In genomic region chr14:100911665-100912316, GRCh38 we compare ENCODE assay signal across 19 cellular contexts. TPM values are rescaled to one million over a fixed set of nuclear protein-coding genes. Genes with fewer than 3 reads are reported as not detected.
"Had no signal": no experiment of that assay in that cellular context is flagged by ENCODE, and none has a peak within 500 bp of the region (broad histone marks: within the 10 kb centered on the region; RNA-seq: fewer than 3 reads in every experiment).

No MANE protein-coding gene starts in this region.

- H3K36me3 ChIP-seq: esophagus squamous epithelium, heart right ventricle, transverse colon, uterus, WERI-Rb-1 had no signal

- DNase-seq: activated CD4-positive, alpha-beta T cell treated with anti-CD3 and anti-CD28 coated beads for 1 hour; activated CD8-positive, alpha-beta memory T cell treated with anti-CD3 and anti-CD28 coated beads for 24 hours; activated CD8-positive, alpha-beta memory T cell treated with anti-CD3 and anti-CD28 coated beads, Interleukin-2, amount 50 U/mL, for 48 hours; activated effector memory CD4-positive, alpha-beta T cell treated with anti-CD3 and anti-CD28 coated beads, Interleukin-2, amount 50 U/mL, for 16 hours; activated T-cell treated with anti-CD3 and anti-CD28 coated beads, Interleukin-2, amount 50 U/mL, for 72 hours; dermis blood vessel endothelial cell; effector memory CD4-positive, alpha-beta T cell; esophagus squamous epithelium; heart right ventricle; left ventricle myocardium superior; transverse colon; uterus; WERI-Rb-1 had no signal

- H3K27me3 ChIP-seq: adrenal gland, uterus had no signal

- H3K4me1 ChIP-seq: adrenal gland, heart right ventricle, transverse colon, uterus had no signal

- H3K4me3 ChIP-seq: adrenal gland, esophagus squamous epithelium, heart right ventricle, transverse colon, uterus had no signal

- H3K27ac ChIP-seq: adrenal gland, esophagus squamous epithelium, heart right ventricle, transverse colon, uterus, WERI-Rb-1 had no signal

- H3K9me3 ChIP-seq: adrenal gland, esophagus squamous epithelium, transverse colon, uterus had no signal

- ATAC-seq: activated T-cell treated with anti-CD3 and anti-CD28 coated beads, Interleukin-2, amount 50 U/mL, for 72 hours; heart right ventricle; left ventricle myocardium superior had no signal

RNA-seq across cellular contexts. Expression of gene RTL1, which starts 8.3 kb away (rescaled TPM):
- total RNA-seq: activated T-cell treated with anti-CD3 and anti-CD28 coated beads, Interleukin-2, amount 50 U/mL, for 72 hours; dermis blood vessel endothelial cell; endothelial cell of umbilical vein; esophagus squamous epithelium; heart right ventricle; left ventricle myocardium superior; mononuclear cell; omental fat pad; posterior vena cava; transverse colon had no signal
- polyA plus RNA-seq: endothelial cell of umbilical vein, heart right ventricle, neural cell had no signal
